27 cellular contexts compared by ENCODE assay signal in the genomic region with DNA sequence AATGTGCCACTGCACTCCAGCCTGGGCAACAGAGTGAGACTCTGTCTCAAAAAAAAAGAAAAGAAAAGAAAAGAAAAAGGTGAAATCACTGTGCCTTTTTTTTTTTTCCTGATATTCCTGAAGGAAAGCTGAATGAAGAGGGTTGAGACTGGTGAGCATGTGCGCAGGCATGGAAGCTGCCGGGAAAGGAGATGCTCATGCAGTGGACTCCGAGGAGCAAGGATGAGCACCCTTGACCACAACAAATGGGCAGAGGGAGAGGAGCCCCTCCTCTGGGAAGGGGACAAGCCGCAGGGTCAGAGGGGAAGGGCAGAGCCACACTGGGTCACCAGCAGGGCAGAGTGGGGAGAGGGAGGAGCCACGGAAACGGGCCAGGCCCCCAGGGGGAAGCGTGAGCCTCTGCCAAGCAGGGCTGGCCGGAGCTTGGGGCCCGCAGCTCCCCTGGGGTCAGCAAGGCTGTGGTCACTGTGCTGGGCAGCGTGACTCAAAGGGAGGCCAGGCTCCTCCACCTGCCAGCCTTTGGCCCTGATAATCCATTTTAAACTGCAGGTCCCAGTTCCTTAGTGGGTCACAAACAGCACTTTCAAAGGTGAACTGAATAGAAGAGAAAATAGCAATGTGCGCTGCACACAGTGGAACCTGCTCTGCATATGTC.
"Had no signal": no experiment of that assay in that cellular context is flagged by ENCODE, and none has a peak within 500 bp of the region (broad histone marks: within the 10 kb centered on the region; RNA-seq: fewer than 3 reads in every experiment).

No MANE protein-coding gene starts in this region.

- H3K4me3 Mint-ChIP-seq: activated CD4-positive, alpha-beta T cell treated with anti-CD3 and anti-CD28 coated beads for 36 hours; activated naive CD4-positive, alpha-beta T cell treated with anti-CD3 and anti-CD28 coated beads for 36 hours; activated naive CD8-positive, alpha-beta T cell treated with anti-CD3 and anti-CD28 coated beads for 36 hours; effector memory CD8-positive, alpha-beta T cell; naive thymus-derived CD8-positive, alpha-beta T cell; type B pancreatic cell had no signal

- H3K27me3 ChIP-seq: adrenal gland, body of pancreas, dorsolateral prefrontal cortex, heart left ventricle, pancreas, uterus had no signal

- H3K27ac ChIP-seq: adrenal gland, body of pancreas, coronary artery, heart left ventricle, neutrophil, pancreas, prostate gland, thoracic aorta, uterus had no signal

- DNase-seq: activated CD4-positive, alpha-beta T cell treated with anti-CD3 and anti-CD28 coated beads for 36 hours; activated CD4-positive, alpha-beta T cell treated with anti-CD3 and anti-CD28 coated beads, Interleukin-2, amount 50 U/mL, for 4 hours; activated CD4-positive, CD25-positive, alpha-beta regulatory T cell; activated CD8-positive, alpha-beta memory T cell treated with anti-CD3 and anti-CD28 coated beads for 24 hours; activated effector memory CD4-positive, alpha-beta T cell treated with Interleukin-2 at 50 U/mL for 16 hours; activated naive CD4-positive, alpha-beta T cell treated with anti-CD3 and anti-CD28 coated beads for 36 hours; activated naive CD8-positive, alpha-beta T cell treated with anti-CD3 and anti-CD28 coated beads for 36 hours; adrenal gland; aorta; body of pancreas; cerebellar nuclear complex; effector memory CD8-positive, alpha-beta T cell; erythroblast; heart left ventricle; midbrain; naive thymus-derived CD8-positive, alpha-beta T cell; pancreas; right cardiac atrium; stimulated activated CD4-positive, alpha-beta T cell treated with anti-CD3 and anti-CD28 coated beads, Interleukin-2, amount 100 ng/mL, for 48 hours; stimulated activated naive CD8-positive, alpha-beta T cell treated with anti-CD3 and anti-CD28 coated beads, Interleukin-15, Interleukin-2, amounts not matched to agents 100 U/mL and 50 U/mL, for 24 hours; uterus had no signal

- H3K9me3 Mint-ChIP-seq: activated naive CD4-positive, alpha-beta T cell treated with anti-CD3 and anti-CD28 coated beads for 36 hours; effector memory CD8-positive, alpha-beta T cell had no signal

- H3K4me1 ChIP-seq: adrenal gland, pancreas, prostate gland, uterus had no signal

- H3K4me3 ChIP-seq: adrenal gland, body of pancreas, coronary artery, dorsolateral prefrontal cortex, heart left ventricle, pancreas, prostate gland, thoracic aorta, uterus had no signal

- H3K36me3 ChIP-seq: adrenal gland, heart left ventricle, neutrophil, pancreas, prostate gland, thoracic aorta, uterus had no signal

- H3K36me3 Mint-ChIP-seq: naive thymus-derived CD8-positive, alpha-beta T cell; type B pancreatic cell had no signal

- H3K9me3 ChIP-seq: adrenal gland, body of pancreas, heart left ventricle, neutrophil, pancreas, prostate gland, thoracic aorta, uterus had no signal

- H3K27me3 Mint-ChIP-seq: activated CD4-positive, alpha-beta T cell treated with anti-CD3 and anti-CD28 coated beads for 36 hours; activated naive CD8-positive, alpha-beta T cell treated with anti-CD3 and anti-CD28 coated beads for 36 hours; naive thymus-derived CD8-positive, alpha-beta T cell; type B pancreatic cell had no signal

- ATAC-seq: activated CD4-positive, alpha-beta T cell treated with anti-CD3 and anti-CD28 coated beads for 36 hours; body of pancreas; effector memory CD8-positive, alpha-beta T cell; heart left ventricle; naive thymus-derived CD8-positive, alpha-beta T cell; pancreas; stimulated activated naive CD8-positive, alpha-beta T cell treated with anti-CD3 and anti-CD28 coated beads, Interleukin-15, Interleukin-2, amounts not matched to agents 100 U/mL and 50 U/mL, for 24 hours had no signal

- H3K27ac Mint-ChIP-seq: activated CD4-positive, alpha-beta T cell treated with anti-CD3 and anti-CD28 coated beads for 36 hours; activated naive CD4-positive, alpha-beta T cell treated with anti-CD3 and anti-CD28 coated beads for 36 hours; activated naive CD8-positive, alpha-beta T cell treated with anti-CD3 and anti-CD28 coated beads for 36 hours; effector memory CD8-positive, alpha-beta T cell; type B pancreatic cell had no signal
